ENCODE assay signal across 2 cellular contexts in genomic region chr11:134240592-134240991, GRCh38.
TF ChIP-seq lines count a peak whose summit lies in the region.

No MANE protein-coding gene starts in this region.

TF ChIP-seq in HEK293, 187 proteins besides CTCF, POLR2A, EP300 and RAD21:
- TF ChIP-seq PATZ1 (tag by site-specific recombination; IDR thresholded peaks at IDR 0.05) = no peak
- TF ChIP-seq ZSCAN4 (tag by site-specific recombination; IDR thresholded peaks at IDR 0.05) = peak; percentile 90
- no peak for TF ChIP-seq ZNF654 (tag by site-specific recombination; IDR thresholded peaks at IDR 0.05; ENCODE audit: low read depth)

TF ChIP-seq in HepG2, 621 proteins besides CTCF, POLR2A, EP300 and RAD21:
- no peak for TF ChIP-seq ZNF569 (CRISPR knock-in tag; IDR thresholded peaks at IDR 0.05; ENCODE audit: borderline replicate concordance)
- TF ChIP-seq TRIM22 (IDR thresholded peaks at IDR 0.05) = no peak
- TF ChIP-seq ZNF564 (CRISPR knock-in tag; IDR thresholded peaks at IDR 0.05) = no peak
- TF ChIP-seq FOXK1 (CRISPR knock-in tag; IDR thresholded peaks at IDR 0.05; ENCODE audit: borderline replicate concordance, low read depth) = no peak
- TF ChIP-seq MAF1 (CRISPR knock-in tag; IDR thresholded peaks at IDR 0.05; ENCODE audit: borderline replicate concordance) = no peak
- no peak for TF ChIP-seq STAT5B (CRISPR knock-in tag; IDR thresholded peaks at IDR 0.05)
- TF ChIP-seq KAT2B (IDR thresholded peaks at IDR 0.05; ENCODE audit: borderline replicate concordance, low read depth, low read length) = no peak
- TF ChIP-seq STAG1 (CRISPR knock-in tag; IDR thresholded peaks at IDR 0.05) = no peak
- TF ChIP-seq RAD51 (IDR thresholded peaks at IDR 0.05; ENCODE audit: borderline replicate concordance) = no peak
- TF ChIP-seq NKX3-1 (CRISPR knock-in tag; IDR thresholded peaks at IDR 0.05) = no peak
- TF ChIP-seq ZNF644 (CRISPR knock-in tag; IDR thresholded peaks at IDR 0.05; ENCODE audit: low read depth) = no peak
